In genomic region chr10:3445688-3446087, GRCh38 we compare ENCODE assay signal across 19 cellular contexts.
DNase-seq lines count a peak whose midpoint lies in the region; FAIRE-seq and TF ChIP-seq lines count a peak whose summit lies in the region.
"Had no signal": no experiment of that assay in that cellular context is flagged by ENCODE, and none has a peak within 500 bp of the region (broad histone marks: within the 10 kb centered on the region; RNA-seq: fewer than 3 reads in every experiment).

No MANE protein-coding gene starts in this region.

- H3K27me3 Mint-ChIP-seq in activated naive CD4-positive, alpha-beta T cell treated with anti-CD3 and anti-CD28 coated beads, Interleukin-2, amount 50 U/mL, for 24 hours = peaks cover 7% of the 10 kb centered on the region
- peaks cover 33% of the 10 kb centered on the region for H3K27me3 Mint-ChIP-seq in activated CD4-positive, alpha-beta memory T cell treated with anti-CD3 and anti-CD28 coated beads, Interleukin-2, amount 10 ng/mL, durations not matched to agents 7 days and 5 days

- H3K9me3 Mint-ChIP-seq in activated naive CD4-positive, alpha-beta T cell treated with anti-CD3 and anti-CD28 coated beads, Interleukin-2, amount 50 U/mL, for 24 hours = no peaks in the 10 kb centered on the region
- H3K9me3 Mint-ChIP-seq in activated CD4-positive, alpha-beta memory T cell treated with anti-CD3 and anti-CD28 coated beads, Interleukin-2, amount 10 ng/mL, durations not matched to agents 7 days and 5 days = no peaks in the 10 kb centered on the region
- H3K9me3 Mint-ChIP-seq: CD4-positive, alpha-beta T cell had no signal

- H3K9ac ChIP-seq in fibroblast of lung (ENCODE audit: insufficient read depth, low read length) = no peak overlapping the region

- no peak for TF ChIP-seq POLR2A in H54 (IDR thresholded peaks at IDR 0.05; ENCODE audit: low read depth, low read length)

- H3K4me1 Mint-ChIP-seq in activated naive CD4-positive, alpha-beta T cell treated with anti-CD3 and anti-CD28 coated beads, Interleukin-2, amount 50 U/mL, for 24 hours = no peaks in the 10 kb centered on the region
- peaks cover 5% of the 10 kb centered on the region for H3K4me1 Mint-ChIP-seq in activated CD4-positive, alpha-beta memory T cell treated with anti-CD3 and anti-CD28 coated beads, Interleukin-2, amount 10 ng/mL, durations not matched to agents 7 days and 5 days

- H3K27ac Mint-ChIP-seq in activated naive CD4-positive, alpha-beta T cell treated with anti-CD3 and anti-CD28 coated beads, Interleukin-2, amount 50 U/mL, for 24 hours = peak overlapping the region; percentile 25
- no peak overlapping the region for H3K27ac Mint-ChIP-seq in activated CD4-positive, alpha-beta memory T cell treated with anti-CD3 and anti-CD28 coated beads, Interleukin-2, amount 10 ng/mL, durations not matched to agents 7 days and 5 days
- H3K27ac Mint-ChIP-seq: CD4-positive, alpha-beta T cell had no signal

- H3K36me3 ChIP-seq in SJSA1 (no peaks in the 10 kb centered on the region), fibroblast of lung (ENCODE audit: control insufficient read depth, insufficient read depth, low read length) (no peaks in the 10 kb centered on the region), H7 (replicated peaks; ENCODE audit: control insufficient read depth, insufficient read depth, low read length) (no peaks in the 10 kb centered on the region)
- H3K36me3 ChIP-seq: MG63 had no signal

- H3K4me3 Mint-ChIP-seq in activated naive CD4-positive, alpha-beta T cell treated with anti-CD3 and anti-CD28 coated beads, Interleukin-2, amount 50 U/mL, for 24 hours = no peak overlapping the region
- H3K4me3 Mint-ChIP-seq in activated CD4-positive, alpha-beta memory T cell treated with anti-CD3 and anti-CD28 coated beads, Interleukin-2, amount 10 ng/mL, durations not matched to agents 7 days and 5 days = no peak overlapping the region
- H3K4me3 Mint-ChIP-seq: CD4-positive, alpha-beta T cell had no signal

- H3K27ac ChIP-seq in SJSA1 = peak overlapping the region; percentile 23
- no peak overlapping the region for H3K27ac ChIP-seq in fibroblast of lung (ENCODE audit: insufficient read depth, low read length)

- H3K36me3 Mint-ChIP-seq in activated naive CD4-positive, alpha-beta T cell treated with anti-CD3 and anti-CD28 coated beads, Interleukin-2, amount 50 U/mL, for 24 hours = peaks cover 2% of the 10 kb centered on the region
- no peaks in the 10 kb centered on the region for H3K36me3 Mint-ChIP-seq in activated CD4-positive, alpha-beta memory T cell treated with anti-CD3 and anti-CD28 coated beads, Interleukin-2, amount 10 ng/mL, durations not matched to agents 7 days and 5 days (ENCODE audit: low read depth)

- H3K27me3 ChIP-seq in SJSA1 (replicated peaks) (no peaks in the 10 kb centered on the region), fibroblast of lung (ENCODE audit: control insufficient read depth, insufficient read depth, low read length) (no peaks in the 10 kb centered on the region), H7 (ENCODE audit: control insufficient read depth, insufficient read depth, low read length) (no peaks in the 10 kb centered on the region)
- H3K27me3 ChIP-seq: MG63 had no signal

- H2AFZ ChIP-seq in fibroblast of lung (ENCODE audit: low read length) = no peak overlapping the region

- H3K4me3 ChIP-seq in SJSA1 (no peak overlapping the region), fibroblast of lung (replicated peaks in 1 of 4; ENCODE audit: control extremely low read depth in 1 of 4, insufficient read depth in 1 of 4, low read depth in 3 of 4, low read length in 4 of 4) (no peak overlapping the region), H7 (ENCODE audit: insufficient read depth, low read depth, low read length) (no peak overlapping the region)
- H3K4me3 ChIP-seq: MG63 had no signal

- no peak for DNase-seq in activated naive CD4-positive, alpha-beta T cell treated with anti-CD3 and anti-CD28 coated beads, Interleukin-2, amount 50 U/mL, for 16 hours
- peak in 1 of 2 experiments; percentile 39 for DNase-seq in SJSA1 (ENCODE audit: low read depth in 1 of 2, low spot score in 2 of 2)
- DNase-seq in fibroblast of lung (ENCODE audit: low read depth in 2 of 2) = peak; percentile 34 to 61
- DNase-seq in H54 (ENCODE audit: insufficient read length, low spot score) = no peak
- no peak for DNase-seq in activated CD4-positive, alpha-beta memory T cell treated with anti-CD3 and anti-CD28 coated beads, Interleukin-2, amount 10 ng/mL, durations not matched to agents 7 days and 5 days
- DNase-seq in H7 = no peak
- no peak for DNase-seq in NCI-H1436 treated with DMSO at 0.1 percent for 48 hours (lab: John Stamatoyannopoulos, UW)
- DNase-seq: 8988T; CD4-positive, alpha-beta T cell; GOT3; MG63; NCI-H1092; NCI-H146; NCI-H2029 treated with DMSO at 0.1 percent for 48 hours; NCI-H2171; NCI-H526 had no signal

- POLR2A ChIA-PET in activated CD4-positive, alpha-beta memory T cell treated with anti-CD3 and anti-CD28 coated beads, Interleukin-2, amount 10 ng/mL, durations not matched to agents 7 days and 5 days (lab: Charles Lee) = no interaction called here

- no peaks in the 10 kb centered on the region for H3K79me2 ChIP-seq in fibroblast of lung (ENCODE audit: control insufficient read depth, insufficient read depth, low read length)

- no peak for TF ChIP-seq CTCF in fibroblast of lung (conservative IDR thresholded peaks at IDR 0.05 in 1 of 2, IDR thresholded peaks at IDR 0.05 in 1 of 2; ENCODE audit: low read depth in 1 of 2, low read length in 2 of 2)

- H3K4me1 ChIP-seq in SJSA1 (replicated peaks) (peaks cover 40% of the 10 kb centered on the region), fibroblast of lung (ENCODE audit: control insufficient read depth, extremely low read depth, insufficient read depth, low read length) (no peaks in the 10 kb centered on the region)

- peak overlapping the region; percentile 20 for H3K4me2 ChIP-seq in fibroblast of lung (ENCODE audit: extremely low read depth, insufficient read depth, low read length)

- H3K9me3 ChIP-seq in SJSA1 (replicated peaks) = no peaks in the 10 kb centered on the region
- H3K9me3 ChIP-seq in fibroblast of lung (ENCODE audit: control insufficient read depth, insufficient read depth, low read depth, low read length) = no peaks in the 10 kb centered on the region
- H3K9me3 ChIP-seq: MG63 had no signal

- FAIRE-seq in H54 (lab: Jason Lieb, UNC) = no peak
- FAIRE-seq: GM12892, GM18507 had no signal

- CTCF ChIA-PET in activated CD4-positive, alpha-beta memory T cell treated with anti-CD3 and anti-CD28 coated beads, Interleukin-2, amount 10 ng/mL, durations not matched to agents 7 days and 5 days (lab: Charles Lee) = no interaction called here

- no peaks in the 10 kb centered on the region for H4K20me1 ChIP-seq in fibroblast of lung (ENCODE audit: control insufficient read depth, extremely low read depth, insufficient read depth, low read length)

Comparison
In these comparisons a context has a peak if more than half of its experiments do, and no peak if none do; other contexts are left out.
1. DNase-seq: peak in fibroblast of lung (2 of 2); none in activated naive CD4-positive, alpha-beta T cell treated with anti-CD3 and anti-CD28 coated beads, Interleukin-2, amount 50 U/mL, for 16 hours (single experiment), H54 (single experiment), activated CD4-positive, alpha-beta memory T cell treated with anti-CD3 and anti-CD28 coated beads, Interleukin-2, amount 10 ng/mL, durations not matched to agents 7 days and 5 days (single experiment), H7 (single experiment) and NCI-H1436 treated with DMSO at 0.1 percent for 48 hours (single experiment).